Comparison of ENCODE assay signal across 8 cellular contexts in the genomic region with DNA sequence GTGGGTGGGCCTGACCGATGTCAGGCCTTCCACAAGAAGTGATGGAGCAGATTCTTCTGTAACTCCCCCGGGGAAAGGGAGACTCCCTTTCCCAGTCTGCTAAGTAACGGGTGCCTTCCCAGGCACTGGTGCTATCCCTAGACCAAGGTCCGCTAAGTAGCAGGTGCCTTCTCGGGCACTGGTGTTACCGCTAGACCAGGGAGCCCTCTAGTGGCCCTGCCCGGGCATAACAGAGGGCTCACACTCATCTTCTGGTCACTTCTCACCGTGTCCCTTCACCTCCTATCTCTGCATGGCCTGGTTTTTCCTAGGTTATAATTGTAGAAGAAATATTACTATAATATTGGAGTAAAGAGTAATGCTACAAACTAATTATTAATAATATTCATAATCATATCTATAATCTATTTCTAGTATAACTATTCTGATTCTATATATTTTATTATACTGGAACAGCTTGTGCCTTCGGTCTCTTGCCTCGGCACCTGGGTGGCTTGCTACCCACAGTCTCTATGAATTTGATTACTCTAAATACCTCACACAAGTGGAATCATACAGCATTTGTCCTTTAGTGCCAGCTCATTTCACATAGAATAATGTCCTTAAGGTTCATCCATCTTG.
DNase-seq lines count a peak whose midpoint lies in the region; ATAC-seq and TF ChIP-seq lines count a peak whose summit lies in the region.

No MANE protein-coding gene starts in this region.

- TF ChIP-seq POLR2A in heart left ventricle (IDR thresholded peaks at IDR 0.05): no peak

- peak; percentile 59 to 85 (median 73) for TF ChIP-seq CTCF in heart left ventricle (IDR thresholded peaks at IDR 0.05)

- H3K36me3 ChIP-seq in heart left ventricle: no peaks in the 10 kb centered on the region

- intact Hi-C loops in heart left ventricle (cut with DNase I): loop anchor here in 3 of 10 donors (10.0 kb wide), 3 partner anchors 1310 to 1920 kb away; no protein-coding TSS in a partner anchor

- H3K4me3 ChIP-seq in heart left ventricle: no peak overlapping the region

- H3K9me3 ChIP-seq in heart left ventricle: no peaks in the 10 kb centered on the region

- no peaks in the 10 kb centered on the region for H3K27me3 ChIP-seq in heart left ventricle

- H3K27ac ChIP-seq in heart left ventricle: no peak overlapping the region

- H3K4me1 ChIP-seq in heart left ventricle: no peaks in the 10 kb centered on the region

- ATAC-seq in GM18499 (IDR thresholded peaks at IDR 0.05; ENCODE audit: insufficient read depth, unreplicated experiment) (peak; percentile 54), HG02852 (IDR thresholded peaks at IDR 0.05; ENCODE audit: unreplicated experiment) (peak; percentile 71), heart left ventricle (peak in 2 of 4 donors; percentile 42 to 51), HG03139 (IDR thresholded peaks at IDR 0.05; ENCODE audit: unreplicated experiment) (no peak)

- 30 to 32% (median 31%) methylated on average over 8 to 10 of the region's 10 CpGs for WGBS in heart left ventricle, 4 donors

- DNase-seq in Ammon's horn (ENCODE audit: low spot score) (peak; percentile 32), NCI-H1105 (lab: John Stamatoyannopoulos, UW) (peak; percentile 8), heart left ventricle (peak in 3 of 5 donors; percentile 40 to 64 (median 55)), pulmonary artery endothelial cell (ENCODE audit: low read depth, low spot score) (peak; percentile 0)
- DNase-seq in activated CD4-positive, alpha-beta T cell treated with anti-CD3 and anti-CD28 coated beads, Interleukin-2, amount 50 U/mL, for 48 hours: peak; percentile 37 to 47

Comparison
In these comparisons a context has a peak if more than half of its experiments do, and no peak if none do; other contexts are left out.
1. DNase-seq: peak in every context shown above with its lines; median percentile 55 in heart left ventricle; 42 in activated CD4-positive, alpha-beta T cell treated with anti-CD3 and anti-CD28 coated beads, Interleukin-2, amount 50 U/mL, for 48 hours; 32 in Ammon's horn; 8 in NCI-H1105; 0 in pulmonary artery endothelial cell.